ENCODE assay signal across 8 cellular contexts in the genomic region with DNA sequence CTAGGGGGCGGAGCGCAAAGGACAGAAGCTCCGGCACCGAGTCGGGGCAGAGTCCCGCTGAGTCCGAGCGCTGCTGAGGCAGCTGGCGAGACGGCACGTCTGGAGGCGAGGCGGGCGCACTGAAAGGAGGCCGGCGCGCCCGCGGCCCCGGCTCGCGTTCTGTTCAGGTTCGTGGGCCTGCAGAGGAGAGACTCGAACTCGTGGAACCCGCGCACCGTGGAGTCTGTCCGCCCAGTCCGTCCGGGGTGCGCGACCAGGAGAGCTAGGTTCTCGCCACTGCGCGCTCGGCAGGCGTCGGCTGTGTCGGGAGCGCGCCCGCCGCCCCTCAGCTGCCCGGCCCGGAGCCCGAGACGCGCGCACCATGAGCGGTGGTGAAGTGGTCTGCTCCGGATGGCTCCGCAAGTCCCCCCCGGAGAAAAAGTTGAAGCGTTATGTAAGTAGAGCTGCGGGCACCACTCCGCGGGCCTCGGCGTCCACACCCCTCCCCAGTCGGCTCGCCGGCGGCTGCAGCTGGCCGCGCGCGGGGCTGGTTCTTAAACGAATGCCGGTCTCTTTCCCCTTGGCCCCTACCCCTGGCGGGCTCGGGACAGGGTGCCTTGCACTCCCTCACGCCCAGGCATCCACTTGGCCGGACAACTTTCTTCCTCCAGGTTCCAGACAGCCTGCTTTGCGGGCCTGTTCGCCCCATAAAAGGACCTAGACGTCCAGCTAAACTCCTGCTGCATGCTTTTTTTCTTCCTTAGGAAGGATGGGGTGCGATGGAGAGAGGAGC.
DNase-seq lines count a peak whose midpoint lies in the region; ATAC-seq and TF ChIP-seq lines count a peak whose summit lies in the region.

GAB1 (plus strand) TSS at position 49 of the 772 bp plus-strand sequence; CDS start at position 362, 313 bp downstream.

- peaks cover 10% of the 10 kb centered on the region for H3F3A ChIP-seq in DOHH2 (ENCODE audit: control insufficient read depth, insufficient read depth)
- no peaks in the 10 kb centered on the region for H3F3A ChIP-seq in OCI-LY1 (ENCODE audit: insufficient read depth, low read length)

- H3K79me2 ChIP-seq in DOHH2 (ENCODE audit: control insufficient read depth, low read length) (peaks cover 51% of the 10 kb centered on the region), OCI-LY1 (ENCODE audit: insufficient read depth, low read length) (no peaks in the 10 kb centered on the region)

- no peaks in the 10 kb centered on the region; the same call in 1 of the 2 replicates for H3K36me3 ChIP-seq in DOHH2 (ENCODE audit: control insufficient read depth, low read length)
- no peaks in the 10 kb centered on the region for H3K36me3 ChIP-seq in OCI-LY1 (ENCODE audit: insufficient read depth, low read length)

- H3K4me1 ChIP-seq in DOHH2 (ENCODE audit: control insufficient read depth, low read length), result peaks cover 30% of the 10 kb centered on the region
- no peaks in the 10 kb centered on the region for H3K4me1 ChIP-seq in OCI-LY1 (ENCODE audit: insufficient read depth, low read length, severe bottlenecking)

- in situ Hi-C loops in astrocyte of the cerebellum (cut with HindIII; ENCODE audit: low sequenced_read_pairs), result no loop called here

- no peaks in the 10 kb centered on the region for H3K9me2 ChIP-seq in DOHH2 (replicated peaks; ENCODE audit: control insufficient read depth, low read length)
- no peaks in the 10 kb centered on the region for H3K9me2 ChIP-seq in OCI-LY1 (ENCODE audit: low read depth, low read length)

- H3K27ac ChIP-seq in DOHH2 (ENCODE audit: low read depth, low read length), result no peak within 1 kb of the TSS
- H3K27ac ChIP-seq in OCI-LY1 (ENCODE audit: low read depth, low read length, poor library complexity, severe bottlenecking), result no peak within 1 kb of the TSS

- H3K27me3 ChIP-seq in DOHH2 (ENCODE audit: control insufficient read depth, low read length) (peaks cover 7% of the 10 kb centered on the region), OCI-LY1 (ENCODE audit: insufficient read depth, low read length) (no peaks in the 10 kb centered on the region)

- H3K4me3 ChIP-seq in DOHH2 (ENCODE audit: low read length) (peak within 1 kb of the TSS; percentile 95), OCI-LY1 (ENCODE audit: low read depth, low read length, poor library complexity, severe bottlenecking) (peak within 1 kb of the TSS; percentile 59), astrocyte of the cerebellum (ENCODE audit: low read depth, low read length) (peak within 1 kb of the TSS; percentile 73)

- TF ChIP-seq CTCF in DOHH2 (IDR thresholded peaks at IDR 0.05; ENCODE audit: low read depth, low read length, poor library complexity, severe bottlenecking), result no peak
- no peak for TF ChIP-seq CTCF in OCI-LY1 (IDR thresholded peaks at IDR 0.05; ENCODE audit: low read length)
- TF ChIP-seq CTCF in astrocyte of the cerebellum (IDR thresholded peaks at IDR 0.05; ENCODE audit: low read depth, low read length, missing control alignments), result no peak

- DNase-seq in GM19238 (ENCODE audit: insufficient read length, low spot score) (peak; percentile 33), astrocyte of the cerebellum (ENCODE audit: low read depth) (peak; percentile 29), hypothalamus (lab: John Stamatoyannopoulos, UW) (peak in 32 of 51 donors; percentile 34 to 82 (median 66)), retina (peak; percentile 93)
- no peak for DNase-seq in central memory CD4-positive, alpha-beta T cell

- no peaks in the 10 kb centered on the region for H3K9me3 ChIP-seq in DOHH2 (ENCODE audit: control insufficient read depth, insufficient read depth, low read length)
- H3K9me3 ChIP-seq in OCI-LY1 (ENCODE audit: low read length), result no peaks in the 10 kb centered on the region

- H3K4me2 ChIP-seq in DOHH2 (ENCODE audit: low read length) (peak within 1 kb of the TSS; percentile 92), OCI-LY1 (ENCODE audit: low read length) (peak within 1 kb of the TSS; percentile 70)

- peak within 1 kb of the TSS; percentile 8; the same call in 1 of the 2 replicates for H3K9ac ChIP-seq in OCI-LY1 (ENCODE audit: low read length)

- no peaks in the 10 kb centered on the region for H4K20me1 ChIP-seq in DOHH2 (ENCODE audit: control insufficient read depth, insufficient read depth, low read depth, low read length)
- no peaks in the 10 kb centered on the region for H4K20me1 ChIP-seq in OCI-LY1 (ENCODE audit: insufficient read depth, low read length)

- ATAC-seq in HG03175 (IDR thresholded peaks at IDR 0.05; ENCODE audit: unreplicated experiment), result peak; percentile 77

- no peak within 1 kb of the TSS for H2AFZ ChIP-seq in OCI-LY1 (ENCODE audit: low read length)
